In genomic region chr16:75928295-75928694, GRCh38 we compare ENCODE assay signal across 23 cellular contexts.
DNase-seq lines count a peak whose midpoint lies in the region; ATAC-seq, FAIRE-seq and TF ChIP-seq lines count a peak whose summit lies in the region.
"Had no signal": no experiment of that assay in that cellular context is flagged by ENCODE, and none has a peak within 500 bp of the region (broad histone marks: within the 10 kb centered on the region; RNA-seq: fewer than 3 reads in every experiment).

No MANE protein-coding gene starts in this region.

- no peaks in the 10 kb centered on the region for H3K27me3 ChIP-seq in RWPE2 (ENCODE audit: insufficient read depth, poor library complexity, severe bottlenecking)
- H3K27me3 ChIP-seq in fibroblast of lung (ENCODE audit: control insufficient read depth, insufficient read depth, low read length) = no peaks in the 10 kb centered on the region
- H3K27me3 ChIP-seq in mesenchymal stem cell (ENCODE audit: control insufficient read depth in 1 of 2, insufficient read depth in 1 of 2, low read length in 2 of 2) = no peaks in the 10 kb centered on the region
- H3K27me3 ChIP-seq in CD4-positive, alpha-beta memory T cell (ENCODE audit: insufficient read depth, low read length) = no peaks in the 10 kb centered on the region
- H3K27me3 ChIP-seq: BLaER1, MG63 had no signal

- WGBS in mesenchymal stem cell = 25% methylated on average over 1 of the region's 1 CpG

- H3K4me1 ChIP-seq in RWPE2 (ENCODE audit: insufficient read depth, poor library complexity, severe bottlenecking) (peaks cover 15% of the 10 kb centered on the region), fibroblast of lung (ENCODE audit: control insufficient read depth, extremely low read depth, insufficient read depth, low read length) (no peaks in the 10 kb centered on the region), mesenchymal stem cell (ENCODE audit: control insufficient read depth, insufficient read depth, low read depth, low read length) (no peaks in the 10 kb centered on the region)
- H3K4me1 ChIP-seq in CD4-positive, alpha-beta memory T cell (ENCODE audit: insufficient read depth, low read length) = no peaks in the 10 kb centered on the region
- H3K4me1 ChIP-seq: BLaER1 had no signal

- H3K36me3 ChIP-seq in RWPE2 (ENCODE audit: low read depth) (no peaks in the 10 kb centered on the region), fibroblast of lung (ENCODE audit: control insufficient read depth, insufficient read depth, low read length) (no peaks in the 10 kb centered on the region), mesenchymal stem cell (ENCODE audit: control insufficient read depth in 1 of 2, insufficient read depth in 2 of 2, low read depth in 1 of 2, low read length in 2 of 2) (no peaks in the 10 kb centered on the region)
- H3K36me3 ChIP-seq in CD4-positive, alpha-beta memory T cell (ENCODE audit: insufficient read depth, low read length) = no peaks in the 10 kb centered on the region
- H3K36me3 ChIP-seq: BLaER1, MG63 had no signal

- H3K14ac ChIP-seq in mesenchymal stem cell (ENCODE audit: low read length in 2 of 2) = no peak overlapping the region

- no peak overlapping the region for H3K23ac ChIP-seq in mesenchymal stem cell (ENCODE audit: low read length in 2 of 2)

- intact Hi-C loops in CD4-positive, alpha-beta memory T cell (cut with micrococcal nuclease) = no loop called here

- POLR2A ChIA-PET in CD4-positive, alpha-beta memory T cell (lab: Charles Lee; ENCODE audit: partially characterized antibody) = no interaction called here

- TF ChIP-seq CTCF in RWPE2 (IDR thresholded peaks at IDR 0.05; ENCODE audit: poor library complexity, severe bottlenecking) (no peak), fibroblast of lung (conservative IDR thresholded peaks at IDR 0.05 in 1 of 2, IDR thresholded peaks at IDR 0.05 in 1 of 2; ENCODE audit: low read depth in 1 of 2, low read length in 2 of 2) (no peak)

- no peak overlapping the region for H2BK12ac ChIP-seq in mesenchymal stem cell (ENCODE audit: low read length in 2 of 2)

- H3K9ac ChIP-seq in fibroblast of lung (ENCODE audit: insufficient read depth, low read length) (no peak overlapping the region), mesenchymal stem cell (ENCODE audit: low read length) (peak overlapping the region; percentile 36)
- H3K9ac ChIP-seq: BLaER1, GM23248 had no signal

- CTCF ChIA-PET in CD4-positive, alpha-beta memory T cell (lab: Charles Lee; ENCODE audit: partially characterized antibody) = no interaction called here

- H2BK120ac ChIP-seq in mesenchymal stem cell (ENCODE audit: low read depth, low read length) = no peak overlapping the region

- H3K36me3 Mint-ChIP-seq in CD4-positive, alpha-beta memory T cell = no peaks in the 10 kb centered on the region
- H3K36me3 Mint-ChIP-seq: CD4-positive, CD25-positive, alpha-beta regulatory T cell had no signal

- H3K9me3 ChIP-seq in RWPE2 (ENCODE audit: severe bottlenecking) (no peaks in the 10 kb centered on the region), fibroblast of lung (ENCODE audit: control insufficient read depth, insufficient read depth, low read depth, low read length) (no peaks in the 10 kb centered on the region), mesenchymal stem cell (ENCODE audit: control insufficient read depth, low read length) (no peaks in the 10 kb centered on the region)
- no peaks in the 10 kb centered on the region for H3K9me3 ChIP-seq in CD4-positive, alpha-beta memory T cell (ENCODE audit: control insufficient read depth in 1 of 2, low read length in 2 of 2)
- H3K9me3 ChIP-seq: MG63 had no signal

- H3K4me1 Mint-ChIP-seq in CD4-positive, alpha-beta memory T cell = no peaks in the 10 kb centered on the region
- H3K4me1 Mint-ChIP-seq: CD4-positive, CD25-positive, alpha-beta regulatory T cell had no signal

- DNase-seq in HS-5 (ENCODE audit: low read depth) (peak; percentile 37), RWPE2 (ENCODE audit: low spot score) (no peak), fibroblast of lung (ENCODE audit: low read depth in 2 of 2) (peak; percentile 17 to 50), mesenchymal stem cell (peak; percentile 31), urothelium cell line (ENCODE audit: low spot score) (no peak)
- DNase-seq in stimulated activated CD4-positive, alpha-beta T cell treated with anti-CD3 and anti-CD28 coated beads, Interleukin-4, amount 100 ng/mL, for 1 hour = no peak
- DNase-seq in CD4-positive, alpha-beta memory T cell = no peak
- DNase-seq: CD4-positive, CD25-positive, alpha-beta regulatory T cell; GM23248; Kasumi-1; MG63; NCI-H2029; NCI-H2227 treated with DMSO at 0.1 percent for 48 hours; NCI-H510A; NCI-H69; SHP77 treated with DMSO at 0.1 percent for 48 hours had no signal

- H3K27ac ChIP-seq in RWPE2 (ENCODE audit: poor library complexity, severe bottlenecking) = peak overlapping the region; percentile 23
- no peak overlapping the region for H3K27ac ChIP-seq in fibroblast of lung (ENCODE audit: insufficient read depth, low read length)
- no peak overlapping the region for H3K27ac ChIP-seq in mesenchymal stem cell (ENCODE audit: low read length, poor library complexity, severe bottlenecking)
- no peak overlapping the region for H3K27ac ChIP-seq in CD4-positive, alpha-beta memory T cell (ENCODE audit: low read depth, low read length)
- H3K27ac ChIP-seq: BLaER1, GM23248, HL-60, RWPE1 had no signal

- no peak overlapping the region for H2AFZ ChIP-seq in fibroblast of lung (ENCODE audit: low read length)
- no peak overlapping the region for H2AFZ ChIP-seq in mesenchymal stem cell (ENCODE audit: low read depth, low read length)
- H2AFZ ChIP-seq: GM23248 had no signal

- H2BK15ac ChIP-seq in mesenchymal stem cell (ENCODE audit: low read depth, poor library complexity, severe bottlenecking) = no peak overlapping the region

- H4K20me1 ChIP-seq in fibroblast of lung (ENCODE audit: control insufficient read depth, extremely low read depth, insufficient read depth, low read length) = no peaks in the 10 kb centered on the region
- H4K20me1 ChIP-seq: BLaER1 had no signal

- no peak overlapping the region for H3K4ac ChIP-seq in mesenchymal stem cell (ENCODE audit: low read depth in 1 of 2, low read length in 2 of 2)

- no peak overlapping the region for H2BK5ac ChIP-seq in mesenchymal stem cell (ENCODE audit: low read depth, low read length, poor library complexity, severe bottlenecking)

- H3K27me3 Mint-ChIP-seq in CD4-positive, alpha-beta memory T cell = no peaks in the 10 kb centered on the region

- no peaks in the 10 kb centered on the region for H3K79me1 ChIP-seq in mesenchymal stem cell (replicated peaks; ENCODE audit: low read length, poor library complexity, severe bottlenecking)

- no peak for FAIRE-seq in urothelium cell line (lab: Jason Lieb, UNC)
- FAIRE-seq: A204.1, D721Med had no signal

- no peak overlapping the region for H4K91ac ChIP-seq in mesenchymal stem cell (ENCODE audit: low read length)

- H3K4me3 ChIP-seq in RWPE2 (ENCODE audit: severe bottlenecking) (no peak overlapping the region), fibroblast of lung (replicated peaks in 1 of 4; ENCODE audit: control extremely low read depth in 1 of 4, insufficient read depth in 1 of 4, low read depth in 3 of 4, low read length in 4 of 4) (no peak overlapping the region), mesenchymal stem cell (ENCODE audit: insufficient read depth in 1 of 2, low read depth in 1 of 2, low read length in 2 of 2) (peak overlapping the region in 1 of 2 experiments; percentile 14)
- H3K4me3 ChIP-seq in CD4-positive, alpha-beta memory T cell (ENCODE audit: low read length in 2 of 2) = no peak overlapping the region
- H3K4me3 ChIP-seq: BLaER1, GM23248, MG63 had no signal

- no peak overlapping the region for H3K4me3 Mint-ChIP-seq in CD4-positive, alpha-beta memory T cell
- H3K4me3 Mint-ChIP-seq: CD4-positive, CD25-positive, alpha-beta regulatory T cell had no signal

- H3K18ac ChIP-seq in mesenchymal stem cell (ENCODE audit: low read depth in 1 of 2, low read length in 2 of 2) = no peak overlapping the region

- H4K8ac ChIP-seq in mesenchymal stem cell (ENCODE audit: low read length) = no peak overlapping the region

- H2AK5ac ChIP-seq in mesenchymal stem cell (ENCODE audit: low read length, severe bottlenecking) = no peak overlapping the region

- ATAC-seq in RWPE2 (ENCODE audit: low read depth) = no peak
- no peak for ATAC-seq in activated CD4-positive, CD25-positive, alpha-beta regulatory T cell treated with anti-CD3 and anti-CD28 coated beads, Interleukin-2, amount 50 U/mL, for 24 hours
- ATAC-seq: Panc1 had no signal

- H3K79me2 ChIP-seq in fibroblast of lung (ENCODE audit: control insufficient read depth, insufficient read depth, low read length) = no peaks in the 10 kb centered on the region

- no peak overlapping the region for H3K27ac Mint-ChIP-seq in CD4-positive, alpha-beta memory T cell
- H3K27ac Mint-ChIP-seq: CD4-positive, CD25-positive, alpha-beta regulatory T cell had no signal

- H3K4me2 ChIP-seq in fibroblast of lung (ENCODE audit: extremely low read depth, insufficient read depth, low read length) (no peak overlapping the region), mesenchymal stem cell (ENCODE audit: low read length, poor library complexity, severe bottlenecking) (no peak overlapping the region)
- H3K4me2 ChIP-seq: BLaER1 had no signal

- peaks cover 0 to 30% (median 7%) of the 10 kb centered on the region in 8 donors for H3K9me3 Mint-ChIP-seq in CD4-positive, alpha-beta memory T cell

Comparison
In these comparisons a context has a peak if more than half of its experiments do, and no peak if none do; other contexts are left out.
1. DNase-seq: peak in HS-5 (single experiment), fibroblast of lung (2 of 2) and mesenchymal stem cell (single experiment); none in RWPE2 (single experiment), stimulated activated CD4-positive, alpha-beta T cell treated with anti-CD3 and anti-CD28 coated beads, Interleukin-4, amount 100 ng/mL, for 1 hour (single experiment), CD4-positive, alpha-beta memory T cell (0 of 5) and urothelium cell line (single experiment).